ENCODE assay signal across 8 cellular contexts in genomic region chr15:84634228-84634837, GRCh38. TPM values are rescaled to one million over a fixed set of nuclear protein-coding genes. Genes with fewer than 3 reads are reported as not detected.
DNase-seq lines count a peak whose midpoint lies in the region; ATAC-seq, FAIRE-seq and TF ChIP-seq lines count a peak whose summit lies in the region.

No MANE protein-coding gene starts in this region.

- peak overlapping the region; percentile 91 for H3K4me2 ChIP-seq in DOHH2 (ENCODE audit: low read length)

- TF ChIP-seq CTCF in DOHH2 (IDR thresholded peaks at IDR 0.05; ENCODE audit: low read depth, low read length, poor library complexity, severe bottlenecking), result no peak
- no peak for TF ChIP-seq CTCF in RWPE1 (conservative IDR thresholded peaks at IDR 0.05; ENCODE audit: low read depth)
- no peak for TF ChIP-seq CTCF in esophagus squamous epithelium (IDR thresholded peaks at IDR 0.05)
- no peak for TF ChIP-seq CTCF in pancreas (IDR thresholded peaks at IDR 0.05)

- peaks cover 16% of the 10 kb centered on the region for H3K79me2 ChIP-seq in DOHH2 (ENCODE audit: control insufficient read depth, low read length)

- H3K4me1 ChIP-seq in DOHH2 (ENCODE audit: control insufficient read depth, low read length) (peaks cover 42% of the 10 kb centered on the region), esophagus squamous epithelium (peaks cover 17 to 66% (median 35%) of the 10 kb centered on the region in 3 donors), pancreas (peaks cover 15 to 28% (median 18%) of the 10 kb centered on the region in 3 donors)

- H3F3A ChIP-seq in DOHH2 (ENCODE audit: control insufficient read depth, insufficient read depth), result peaks cover 17% of the 10 kb centered on the region

- DNase-seq in RWPE1 (ENCODE audit: low spot score), result no peak
- no peak for DNase-seq in esophagus squamous epithelium (lab: John Stamatoyannopoulos, UW)
- DNase-seq in pancreas, result no peak
- DNase-seq in CD1c-positive myeloid dendritic cell (ENCODE audit: extremely low spot score), result no peak
- no peak for DNase-seq in stimulated activated CD4-positive, alpha-beta T cell treated with anti-CD3 and anti-CD28 coated beads, Interleukin-15, amount 100 ng/mL, for 24 hours
- DNase-seq in mesenteric fat pad (ENCODE audit: low spot score), result no peak

- no peak for TF ChIP-seq POLR2A in esophagus squamous epithelium (IDR thresholded peaks at IDR 0.05)

- intact Hi-C loops in esophagus squamous epithelium (cut with DNase I), result no loop called here
- intact Hi-C loops in pancreas (cut with DNase I), result no loop called here

- POLR2A ChIA-PET in RWPE1 (lab: Yijun Ruan, JAX; ENCODE audit: low non-redundant PET), result no interaction called here

- H3K4me3 ChIP-seq in DOHH2 (ENCODE audit: low read length), result peak overlapping the region; percentile 84
- peak overlapping the region; percentile 57 to 90 (median 66) for H3K4me3 ChIP-seq in esophagus squamous epithelium
- peak overlapping the region; percentile 32 to 68 (median 60) for H3K4me3 ChIP-seq in pancreas

- H3K9me2 ChIP-seq in DOHH2 (replicated peaks; ENCODE audit: control insufficient read depth, low read length), result no peaks in the 10 kb centered on the region

- 35 to 44% methylated on average over 16 to 19 of the region's 23 CpGs for WGBS in esophagus squamous epithelium, 2 donors
- WGBS in pancreas, 2 donors, result 5 to 9% methylated on average over 23 of the region's 23 CpGs

- H3K27me3 ChIP-seq in DOHH2 (ENCODE audit: control insufficient read depth, low read length) (peaks cover 4% of the 10 kb centered on the region; the same call in 1 of the 2 replicates), esophagus squamous epithelium (no peaks in the 10 kb centered on the region), pancreas (no peaks in the 10 kb centered on the region)

- no peak for FAIRE-seq in pancreas (lab: Jason Lieb, UNC)

- no peaks in the 10 kb centered on the region for H4K20me1 ChIP-seq in DOHH2 (ENCODE audit: control insufficient read depth, insufficient read depth, low read depth, low read length)

- CTCF ChIA-PET in RWPE1 (lab: Yijun Ruan, JAX), result interaction anchor here (0.6 kb wide), 1 partner anchor 346 kb away, joined by 6 read pairs; no protein-coding TSS in a partner anchor

- H3K36me3 ChIP-seq in DOHH2 (ENCODE audit: control insufficient read depth, low read length) (peaks cover 19% of the 10 kb centered on the region), esophagus squamous epithelium (peaks cover 0 to 31% (median 1%) of the 10 kb centered on the region in 3 donors), pancreas (no peaks in the 10 kb centered on the region)

- H3K9me3 ChIP-seq in DOHH2 (ENCODE audit: control insufficient read depth, insufficient read depth, low read length) (no peaks in the 10 kb centered on the region), esophagus squamous epithelium (no peaks in the 10 kb centered on the region), pancreas (no peaks in the 10 kb centered on the region)

- ATAC-seq in pancreas (no peak), HG02852 (IDR thresholded peaks at IDR 0.05; ENCODE audit: unreplicated experiment) (no peak)

- H3K27ac ChIP-seq in DOHH2 (ENCODE audit: low read depth, low read length) (no peak overlapping the region), RWPE1 (peak overlapping the region; percentile 80), esophagus squamous epithelium (peak overlapping the region; percentile 91 to 96 (median 94)), pancreas (peak overlapping the region; percentile 81 to 97 (median 92))

RNA-seq across cellular contexts. Expression of gene WDR73, which starts 19.8 kb away (rescaled TPM):
- 10 to 100 TPM; 14.1 to 27.5 (median 16.5) TPM for total RNA-seq in esophagus squamous epithelium
- total RNA-seq in pancreas, result 10 to 100 TPM; 10.5 to 20.4 (median 11.2) TPM
- 10 to 100 TPM; 21.3 to 28.3 TPM for polyA plus RNA-seq in pancreas
- 20.3 TPM for total RNA-seq in mesenteric fat pad

RNA-seq across cellular contexts. Expression of gene NMB, which starts 23.7 kb away (rescaled TPM):
- 10 to 100 TPM in 3 of 4 donors, 1 to 10 TPM in 1; 2.3 to 20.6 (median 11.0) TPM for total RNA-seq in esophagus squamous epithelium
- 1 to 10 TPM; 2.9 to 5.4 (median 3.5) TPM for total RNA-seq in pancreas
- polyA plus RNA-seq in pancreas, result 1 to 10 TPM; 4.8 to 8.3 TPM
- 67.0 TPM for total RNA-seq in mesenteric fat pad

RNA-seq across cellular contexts. Expression of gene ZSCAN2, which starts 33.5 kb away (rescaled TPM):
- total RNA-seq in esophagus squamous epithelium, result 1 to 10 TPM in 2 of 4 donors, under 1 TPM in 2; 0.45 to 9.5 (median 2.6) TPM
- total RNA-seq in pancreas, result 10 to 100 TPM; 11.3 to 15.4 (median 13.5) TPM
- 1 to 10 TPM; 5.5 to 6.6 TPM for polyA plus RNA-seq in pancreas
- total RNA-seq in mesenteric fat pad, result 7.9 TPM
